ENCODE assay signal across 1 cellular context in the genomic region with DNA sequence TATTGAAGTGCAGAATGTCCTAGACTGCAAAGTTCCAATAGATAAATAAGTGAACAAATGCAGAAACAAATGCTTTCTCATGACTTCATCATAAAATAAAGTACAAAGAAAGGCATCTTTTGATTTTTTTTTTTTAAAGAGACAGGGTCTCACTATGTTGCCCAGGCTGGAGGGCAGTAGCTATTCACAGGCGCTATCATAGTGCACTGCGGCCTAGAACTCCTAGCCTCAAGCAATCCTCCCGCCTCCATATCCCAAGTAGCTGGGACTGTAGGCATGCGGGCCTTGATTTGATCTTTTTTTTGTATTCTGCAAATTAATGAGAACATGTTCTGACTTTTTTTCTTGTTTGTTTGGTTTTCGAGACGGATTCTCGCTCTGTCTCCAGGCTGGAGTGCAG.
TF ChIP-seq lines count a peak whose summit lies in the region.

No MANE protein-coding gene starts in this region.

TF ChIP-seq in A549, 52 proteins besides CTCF, POLR2A, EP300 and RAD21:
- TF ChIP-seq ZC3H11A (IDR thresholded peaks at IDR 0.05), result no peak
- TF ChIP-seq JUN (IDR thresholded peaks at IDR 0.05), result no peak
- TF ChIP-seq, protein P1, sequence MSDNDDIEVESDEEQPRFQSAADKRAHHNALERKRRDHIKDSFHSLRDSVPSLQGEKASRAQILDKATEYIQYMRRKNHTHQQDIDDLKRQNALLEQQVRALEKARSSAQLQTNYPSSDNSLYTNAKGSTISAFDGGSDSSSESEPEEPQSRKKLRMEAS (IDR thresholded peaks at IDR 0.05), result no peak
- TF ChIP-seq SREBF2 (IDR thresholded peaks at IDR 0.05), result no peak
- TF ChIP-seq TP53 (CRISPR knock-in tag; IDR thresholded peaks at IDR 0.05), result no peak
- TF ChIP-seq CBX2 (IDR thresholded peaks at IDR 0.05; ENCODE audit: borderline replicate concordance, low read depth), result no peak
- TF ChIP-seq MYC (IDR thresholded peaks at IDR 0.05; ENCODE audit: borderline replicate concordance, low read length), result no peak
- no peak for TF ChIP-seq EHMT2 (IDR thresholded peaks at IDR 0.05; ENCODE audit: low read depth)
- TF ChIP-seq, protein P2, sequence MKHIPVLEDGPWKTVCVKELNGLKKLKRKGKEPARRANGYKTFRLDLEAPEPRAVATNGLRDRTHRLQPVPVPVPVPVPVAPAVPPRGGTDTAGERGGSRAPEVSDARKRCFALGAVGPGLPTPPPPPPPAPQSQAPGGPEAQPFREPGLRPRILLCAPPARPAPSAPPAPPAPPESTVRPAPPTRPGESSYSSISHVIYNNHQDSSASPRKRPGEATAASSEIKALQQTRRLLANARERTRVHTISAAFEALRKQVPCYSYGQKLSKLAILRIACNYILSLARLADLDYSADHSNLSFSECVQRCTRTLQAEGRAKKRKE (CRISPR knock-in tag; IDR thresholded peaks at IDR 0.05; ENCODE audit: low read depth), result no peak
- no peak for TF ChIP-seq BHLHE40 (IDR thresholded peaks at IDR 0.05; ENCODE audit: low read depth, low read length)
- TF ChIP-seq FOSL2 (IDR thresholded peaks at IDR 0.05), result no peak
- TF ChIP-seq FOSL2 (CRISPR knock-in tag; IDR thresholded peaks at IDR 0.05), result no peak
- TF ChIP-seq POLR2AphosphoS2 (conservative IDR thresholded peaks at IDR 0.05; ENCODE audit: low read length), result no peak
- TF ChIP-seq NR3C1 (IDR thresholded peaks at IDR 0.05), result no peak
- TF ChIP-seq FOXS1 (CRISPR knock-in tag; IDR thresholded peaks at IDR 0.05), result no peak
